Comparison of ENCODE assay signal across 1 cellular context in genomic region chr17:60090412-60090811, GRCh38.
TF ChIP-seq lines count a peak whose summit lies in the region.

No MANE protein-coding gene starts in this region.

TF ChIP-seq in IMR-90, 13 proteins besides CTCF, POLR2A, EP300 and RAD21:
- TF ChIP-seq CEBPB (IDR thresholded peaks at IDR 0.05; ENCODE audit: low read depth, low read length): no peak
- no peak for TF ChIP-seq FOS (IDR thresholded peaks at IDR 0.05; ENCODE audit: low read depth, low read length)
- no peak for TF ChIP-seq CHD1 (IDR thresholded peaks at IDR 0.05; ENCODE audit: low read depth, low read length)
- no peak for TF ChIP-seq MAFK (IDR thresholded peaks at IDR 0.05; ENCODE audit: low read depth, low read length)
- TF ChIP-seq MAZ (IDR thresholded peaks at IDR 0.05; ENCODE audit: borderline replicate concordance, low read depth, low read length): no peak
- TF ChIP-seq SMC3 (IDR thresholded peaks at IDR 0.05; ENCODE audit: low read depth, low read length): no peak
- no peak for TF ChIP-seq MXI1 (IDR thresholded peaks at IDR 0.05; ENCODE audit: borderline replicate concordance, low read depth, low read length)
- no peak for TF ChIP-seq RFX5 (IDR thresholded peaks at IDR 0.05; ENCODE audit: low read depth, low read length)
- no peak for TF ChIP-seq RCOR1 (IDR thresholded peaks at IDR 0.05; ENCODE audit: insufficient replicate concordance, low read length)
- TF ChIP-seq, protein P1, sequence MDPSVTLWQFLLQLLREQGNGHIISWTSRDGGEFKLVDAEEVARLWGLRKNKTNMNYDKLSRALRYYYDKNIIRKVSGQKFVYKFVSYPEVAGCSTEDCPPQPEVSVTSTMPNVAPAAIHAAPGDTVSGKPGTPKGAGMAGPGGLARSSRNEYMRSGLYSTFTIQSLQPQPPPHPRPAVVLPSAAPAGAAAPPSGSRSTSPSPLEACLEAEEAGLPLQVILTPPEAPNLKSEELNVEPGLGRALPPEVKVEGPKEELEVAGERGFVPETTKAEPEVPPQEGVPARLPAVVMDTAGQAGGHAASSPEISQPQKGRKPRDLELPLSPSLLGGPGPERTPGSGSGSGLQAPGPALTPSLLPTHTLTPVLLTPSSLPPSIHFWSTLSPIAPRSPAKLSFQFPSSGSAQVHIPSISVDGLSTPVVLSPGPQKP (IDR thresholded peaks at IDR 0.05; ENCODE audit: borderline replicate concordance, low read depth, low read length): no peak
- TF ChIP-seq, protein P2, sequence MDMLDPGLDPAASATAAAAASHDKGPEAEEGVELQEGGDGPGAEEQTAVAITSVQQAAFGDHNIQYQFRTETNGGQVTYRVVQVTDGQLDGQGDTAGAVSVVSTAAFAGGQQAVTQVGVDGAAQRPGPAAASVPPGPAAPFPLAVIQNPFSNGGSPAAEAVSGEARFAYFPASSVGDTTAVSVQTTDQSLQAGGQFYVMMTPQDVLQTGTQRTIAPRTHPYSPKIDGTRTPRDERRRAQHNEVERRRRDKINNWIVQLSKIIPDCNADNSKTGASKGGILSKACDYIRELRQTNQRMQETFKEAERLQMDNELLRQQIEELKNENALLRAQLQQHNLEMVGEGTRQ (IDR thresholded peaks at IDR 0.05; ENCODE audit: low read depth, low read length): no peak
- TF ChIP-seq NFE2L2 (IDR thresholded peaks at IDR 0.05; ENCODE audit: low read depth, low read length): no peak
- TF ChIP-seq BHLHE40 (IDR thresholded peaks at IDR 0.05; ENCODE audit: low read depth, low read length): no peak
